In genomic region chr19:18478545-18479311, GRCh38 we compare ENCODE assay signal across 8 cellular contexts. TPM values are rescaled to one million over a fixed set of nuclear protein-coding genes. Genes with fewer than 3 reads are reported as not detected.
DNase-seq lines count a peak whose midpoint lies in the region; ATAC-seq, FAIRE-seq and TF ChIP-seq lines count a peak whose summit lies in the region.

No MANE protein-coding gene starts in this region.

- 0 out of 2 replicates have a peak, but pooled peaks cover 4% of the 10 kb centered on the region for H4K20me1 ChIP-seq in GM23248 (ENCODE audit: insufficient read depth)

- no peak overlapping the region for H2AFZ ChIP-seq in GM23248

- H3K9me2 ChIP-seq in GM23248 (ENCODE audit: insufficient read depth), result no peaks in the 10 kb centered on the region

- BruUV-seq in Calu3 (replicated peaks; lab: Mats Ljungman, UMichigan), result no TSS peak

- H3K27me3 ChIP-seq in GM23248 (replicated peaks; ENCODE audit: insufficient read depth), result no peaks in the 10 kb centered on the region

- in situ Hi-C loops in GM23248 (cut with MboI), result no loop called here

- peak overlapping the region; percentile 68 for H3K9ac ChIP-seq in GM23248

- no peak overlapping the region for H3K4me3 Mint-ChIP-seq in Calu3 (ENCODE audit: low read depth, unreplicated experiment)

- H3K36me3 Mint-ChIP-seq in Calu3 (ENCODE audit: insufficient read depth, unreplicated experiment), result peaks cover 11% of the 10 kb centered on the region

- peaks cover 20% of the 10 kb centered on the region for H3F3A ChIP-seq in GM23248 (ENCODE audit: insufficient read depth)

- FAIRE-seq in urothelium cell line (lab: Jason Lieb, UNC), result no peak

- no peaks in the 10 kb centered on the region for H3K27me3 Mint-ChIP-seq in Calu3 (ENCODE audit: unreplicated experiment)

- H3K27ac Mint-ChIP-seq in Calu3 (ENCODE audit: unreplicated experiment), result peak overlapping the region; percentile 47

- H3K27ac ChIP-seq in GM23248, result peak overlapping the region; percentile 87

- peaks cover 40% of the 10 kb centered on the region for H3K4me1 ChIP-seq in GM23248 (ENCODE audit: insufficient read depth)

- H3K4me1 Mint-ChIP-seq in Calu3 (ENCODE audit: low read depth, unreplicated experiment), result peaks cover 19% of the 10 kb centered on the region

- peaks cover 99% of the 10 kb centered on the region for H3K79me2 ChIP-seq in GM23248 (ENCODE audit: insufficient read depth)

- ATAC-seq in omental fat pad (ENCODE audit: low FRiP score), result peak; percentile 63

- DNase-seq in Calu3, result peak; percentile 27
- DNase-seq in GM23248, result peak; percentile 93
- peak; percentile 86 for DNase-seq in NCI-H69 (lab: John Stamatoyannopoulos, UW)
- DNase-seq in activated CD8-positive, alpha-beta memory T cell treated with anti-CD3 and anti-CD28 coated beads, Interleukin-2, amount 50 U/mL, for 48 hours, result peak; percentile 85
- peak; percentile 72 for DNase-seq in fibroblast of peridontal ligament (ENCODE audit: extremely low read depth)
- peak; percentile 73 for DNase-seq in omental fat pad (ENCODE audit: low spot score)
- DNase-seq in urothelium cell line (ENCODE audit: low spot score), result peak; percentile 58
- DNase-seq in NCI-H1092 treated with DMSO at 0.1 percent for 48 hours (lab: John Stamatoyannopoulos, UW), result no peak

- 47 to 51% methylated on average over 17 of the region's 17 CpGs for WGBS in GM23248 (ENCODE audit: low coverage in 1 of 2, low lambda C conversion rate in 2 of 2, missing lambda C conversion rate in 2 of 2), 2 experiments

- no peaks in the 10 kb centered on the region for H3K9me3 Mint-ChIP-seq in Calu3 (ENCODE audit: low read depth, unreplicated experiment)

- no peak overlapping the region for H3K4me3 ChIP-seq in GM23248

- CTCF ChIA-PET in Calu3 (lab: Charles Lee), result interaction anchor here (0.7 kb wide), 1 partner anchor 18 kb away, joined by 3 read pairs; no protein-coding TSS in a partner anchor

- TF ChIP-seq CTCF in Calu3 (IDR thresholded peaks at IDR 0.05; ENCODE audit: unreplicated experiment) (no peak), omental fat pad (IDR thresholded peaks at IDR 0.05) (no peak)

- H3K36me3 ChIP-seq in GM23248 (ENCODE audit: low read depth), result no peaks in the 10 kb centered on the region

- no peaks in the 10 kb centered on the region for H3K9me3 ChIP-seq in GM23248 (ENCODE audit: low read depth)

- H3K4me2 ChIP-seq in GM23248 (ENCODE audit: unreplicated experiment), result peak overlapping the region; percentile 44

- intact Hi-C loops in Calu3 (cut with micrococcal nuclease; ENCODE audit: unreplicated experiment), result no loop called here

RNA-seq across cellular contexts. Expression of gene ISYNA1, which starts 40.8 kb away (rescaled TPM):
- total RNA-seq in Calu3 (2022) (94.9 and 114 TPM in 2 replicates), omental fat pad (10 to 100 TPM; 20.0 to 36.7 (median 29.8) TPM)
- 5.5 and 8.9 TPM in 2 replicates for total RNA-seq in GM23248 (2014; rRNA removed; shearing (Covaris generic))
- polyA plus RNA-seq in GM23248 (2016; fragmentation: Nextera tagmentation; extraction: Ambion mirVana), result 12.3 and 17.2 TPM in 2 replicates

RNA-seq across cellular contexts. Expression of gene ELL, which starts 43.1 kb away (rescaled TPM):
- total RNA-seq in Calu3 (2022) (11.0 and 12.5 TPM in 2 replicates), omental fat pad (10 to 100 TPM; 18.1 to 43.1 (median 24.8) TPM)
- 22.1 and 24.2 TPM in 2 replicates for total RNA-seq in GM23248 (2014; rRNA removed; shearing (Covaris generic))
- 16.4 and 17.1 TPM in 2 replicates for polyA plus RNA-seq in GM23248 (2016; fragmentation: Nextera tagmentation; extraction: Ambion mirVana)

RNA-seq across cellular contexts. Expression of gene SSBP4, which starts 59.5 kb away (rescaled TPM):
- total RNA-seq in Calu3 (2022) (38.8 and 51.5 TPM in 2 replicates), omental fat pad (10 to 100 TPM; 29.9 to 62.9 (median 43.7) TPM)
- total RNA-seq in GM23248 (2014; rRNA removed; shearing (Covaris generic)), result 156 and 169 TPM in 2 replicates
- 46.5 and 46.9 TPM in 2 replicates for polyA plus RNA-seq in GM23248 (2016; fragmentation: Nextera tagmentation; extraction: Ambion mirVana)
